24 cellular contexts compared by ENCODE assay signal in genomic region chr13:66795636-66796035, GRCh38.
DNase-seq lines count a peak whose midpoint lies in the region; FAIRE-seq and TF ChIP-seq lines count a peak whose summit lies in the region.
"Had no signal": no experiment of that assay in that cellular context is flagged by ENCODE, and none has a peak within 500 bp of the region (broad histone marks: within the 10 kb centered on the region; RNA-seq: fewer than 3 reads in every experiment).

No MANE protein-coding gene starts in this region.

- H4K20me1 ChIP-seq in hepatocyte (ENCODE audit: insufficient read depth, poor library complexity, severe bottlenecking): no peaks in the 10 kb centered on the region

- H3K36me3 Mint-ChIP-seq in activated naive CD4-positive, alpha-beta T cell treated with anti-CD3 and anti-CD28 coated beads, Interleukin-2, amount 10 ng/mL, durations not matched to agents 7 days and 5 days: no peaks in the 10 kb centered on the region

- H3K4me1 ChIP-seq in suprapubic skin (no peaks in the 10 kb centered on the region), hepatocyte (ENCODE audit: insufficient read depth) (peaks cover 5% of the 10 kb centered on the region)
- H3K4me1 ChIP-seq: body of pancreas, right lobe of liver, thyroid gland had no signal

- H3K4me3 Mint-ChIP-seq in activated naive CD4-positive, alpha-beta T cell treated with anti-CD3 and anti-CD28 coated beads, Interleukin-2, amount 10 ng/mL, durations not matched to agents 7 days and 5 days: no peak overlapping the region
- H3K4me3 Mint-ChIP-seq: activated CD4-positive, alpha-beta memory T cell treated with anti-CD3 and anti-CD28 coated beads for 36 hours; nephron had no signal

- no peaks in the 10 kb centered on the region for H3K4me1 Mint-ChIP-seq in activated naive CD4-positive, alpha-beta T cell treated with anti-CD3 and anti-CD28 coated beads, Interleukin-2, amount 10 ng/mL, durations not matched to agents 7 days and 5 days

- CTCF ChIA-PET in activated naive CD4-positive, alpha-beta T cell treated with anti-CD3 and anti-CD28 coated beads, Interleukin-2, amount 10 ng/mL, durations not matched to agents 7 days and 5 days (lab: Charles Lee): no interaction called here

- FAIRE-seq in frontal cortex (lab: Jason Lieb, UNC): peak; percentile 3
- FAIRE-seq: GM18507 had no signal

- H3K27ac ChIP-seq in suprapubic skin (no peak overlapping the region), hepatocyte (no peak overlapping the region)
- H3K27ac ChIP-seq: body of pancreas, PC-9, right lobe of liver, thyroid gland had no signal

- H3K9me3 ChIP-seq in suprapubic skin (no peaks in the 10 kb centered on the region), hepatocyte (ENCODE audit: low read depth) (no peaks in the 10 kb centered on the region)
- H3K9me3 ChIP-seq: body of pancreas, MG63, right lobe of liver, thyroid gland had no signal

- no peak for TF ChIP-seq EP300 in suprapubic skin (IDR thresholded peaks at IDR 0.05)

- peaks cover 3% of the 10 kb centered on the region for H3K9me2 ChIP-seq in hepatocyte (replicated peaks; ENCODE audit: insufficient read depth)

- 38% methylated on average over 2 of the region's 2 CpGs for WGBS in suprapubic skin
- WGBS in hepatocyte (ENCODE audit: low lambda C conversion rate, missing lambda C conversion rate): 53% methylated on average over 2 of the region's 2 CpGs

- TF ChIP-seq CTCF in suprapubic skin (IDR thresholded peaks at IDR 0.05) (no peak), hepatocyte (IDR thresholded peaks at IDR 0.05; ENCODE audit: poor library complexity) (no peak)

- H2AFZ ChIP-seq in hepatocyte: no peak overlapping the region
- H2AFZ ChIP-seq: PC-9 had no signal

- in situ Hi-C loops in G401 (cut with HindIII; ENCODE audit: low sequenced_read_pairs): no loop called here

- H3K4me2 ChIP-seq in hepatocyte: no peak overlapping the region
- H3K4me2 ChIP-seq: PC-9 had no signal

- no peak overlapping the region for H3K4me3 ChIP-seq in suprapubic skin
- no peak overlapping the region for H3K4me3 ChIP-seq in hepatocyte
- H3K4me3 ChIP-seq: body of pancreas, MG63, PC-9, right lobe of liver, thyroid gland had no signal

- no peaks in the 10 kb centered on the region for H3K27me3 Mint-ChIP-seq in activated naive CD4-positive, alpha-beta T cell treated with anti-CD3 and anti-CD28 coated beads, Interleukin-2, amount 10 ng/mL, durations not matched to agents 7 days and 5 days
- H3K27me3 Mint-ChIP-seq: activated CD4-positive, alpha-beta memory T cell treated with anti-CD3 and anti-CD28 coated beads for 36 hours had no signal

- H3K36me3 ChIP-seq in suprapubic skin (no peaks in the 10 kb centered on the region), hepatocyte (replicated peaks; ENCODE audit: insufficient read depth, low read depth) (no peaks in the 10 kb centered on the region)
- H3K36me3 ChIP-seq: MG63, right lobe of liver, thyroid gland had no signal

- DNase-seq in G401 (ENCODE audit: low spot score) (peak; percentile 8), NCI-H526 treated with DMSO at 0.1 percent for 48 hours (lab: John Stamatoyannopoulos, UW) (peak; percentile 52), frontal cortex (ENCODE audit: low spot score in 2 of 2) (no peak), pons (ENCODE audit: low spot score) (peak; percentile 88), suprapubic skin (ENCODE audit: low spot score in 2 of 2) (no peak), hepatocyte (ENCODE audit: low spot score) (no peak)
- DNase-seq in activated naive CD4-positive, alpha-beta T cell treated with anti-CD3 and anti-CD28 coated beads, Interleukin-2, amount 10 ng/mL, durations not matched to agents 7 days and 5 days: no peak
- DNase-seq: activated CD4-positive, alpha-beta memory T cell treated with anti-CD3 and anti-CD28 coated beads for 36 hours; activated CD4-positive, CD25-positive, alpha-beta regulatory T cell; body of pancreas; effector CD8-positive, alpha-beta T cell; GDM1; MG63; NCI-H1436 treated with DMSO at 0.1 percent for 48 hours; NCI-H524 treated with DMSO at 0.1 percent for 48 hours; PC-9; right lobe of liver; Right ventricle myocardium superior; stimulated activated CD4-positive, alpha-beta T cell treated with anti-CD3 and anti-CD28 coated beads, Interleukin-12 subunit alpha, Interleukin-12 subunit beta, amount 100 ng/mL, for 4 hours; stimulated activated CD4-positive, alpha-beta T cell treated with anti-CD3 and anti-CD28 coated beads, Interleukin-4, amount 100 ng/mL, for 24 hours; stimulated activated naive CD4-positive, alpha-beta T cell; thyroid gland had no signal

- no peak overlapping the region for H3K27ac Mint-ChIP-seq in activated naive CD4-positive, alpha-beta T cell treated with anti-CD3 and anti-CD28 coated beads, Interleukin-2, amount 10 ng/mL, durations not matched to agents 7 days and 5 days
- H3K27ac Mint-ChIP-seq: activated CD4-positive, alpha-beta memory T cell treated with anti-CD3 and anti-CD28 coated beads for 36 hours; nephron had no signal

- H3K9me3 Mint-ChIP-seq in activated naive CD4-positive, alpha-beta T cell treated with anti-CD3 and anti-CD28 coated beads, Interleukin-2, amount 10 ng/mL, durations not matched to agents 7 days and 5 days: no peaks in the 10 kb centered on the region
- H3K9me3 Mint-ChIP-seq: nephron had no signal

- no peaks in the 10 kb centered on the region for H3K79me2 ChIP-seq in hepatocyte

- no peaks in the 10 kb centered on the region for H3K27me3 ChIP-seq in suprapubic skin
- no peaks in the 10 kb centered on the region for H3K27me3 ChIP-seq in hepatocyte
- H3K27me3 ChIP-seq: body of pancreas, MG63, right lobe of liver, thyroid gland had no signal

- TF ChIP-seq POLR2A in suprapubic skin (IDR thresholded peaks at IDR 0.05): no peak

Comparison
In these comparisons a context has a peak if more than half of its experiments do, and no peak if none do; other contexts are left out.
1. DNase-seq: peak in G401 (single experiment), NCI-H526 treated with DMSO at 0.1 percent for 48 hours (single experiment) and pons (single experiment); none in frontal cortex (0 of 2), activated naive CD4-positive, alpha-beta T cell treated with anti-CD3 and anti-CD28 coated beads, Interleukin-2, amount 10 ng/mL, durations not matched to agents 7 days and 5 days (single experiment), suprapubic skin (0 of 2) and hepatocyte (single experiment).